ENCODE assay signal across 8 cellular contexts in genomic region chr20:3932277-3933073, GRCh38. TPM values are rescaled to one million over a fixed set of nuclear protein-coding genes. Genes with fewer than 3 reads are reported as not detected.
DNase-seq lines count a peak whose midpoint lies in the region; ATAC-seq and TF ChIP-seq lines count a peak whose summit lies in the region.

No MANE protein-coding gene starts in this region.

- H3K27ac ChIP-seq in left ventricle myocardium inferior (replicated peaks), result peak overlapping the region; percentile 81
- no peak overlapping the region for H3K27ac ChIP-seq in mammary epithelial cell (ENCODE audit: insufficient read depth, low read depth, low read length)
- H3K27ac ChIP-seq in foreskin keratinocyte, result no peak overlapping the region

- peak overlapping the region; percentile 40 for H3K4me2 ChIP-seq in mammary epithelial cell (ENCODE audit: insufficient read depth, low read depth, low read length)

- H4K20me1 ChIP-seq in mammary epithelial cell (ENCODE audit: insufficient read depth, low read length), result no peaks in the 10 kb centered on the region

- ATAC-seq in Right ventricle myocardium superior (ENCODE audit: poor library complexity), result no peak
- ATAC-seq in mucosa of descending colon, result peak; percentile 56
- no peak for ATAC-seq in foreskin keratinocyte
- no peak for ATAC-seq in HG03571 (IDR thresholded peaks at IDR 0.05; ENCODE audit: unreplicated experiment)
- ATAC-seq in HG03442 (IDR thresholded peaks at IDR 0.05; ENCODE audit: unreplicated experiment), result no peak

- H3K9me3 ChIP-seq in left ventricle myocardium inferior (replicated peaks), result no peaks in the 10 kb centered on the region
- no peaks in the 10 kb centered on the region for H3K9me3 ChIP-seq in mammary epithelial cell (replicated peaks; ENCODE audit: insufficient read depth, low read length)
- no peaks in the 10 kb centered on the region for H3K9me3 ChIP-seq in mucosa of descending colon

- H3K36me3 ChIP-seq in left ventricle myocardium inferior (no peaks in the 10 kb centered on the region), mammary epithelial cell (ENCODE audit: insufficient read depth, low read length) (peaks cover 3% of the 10 kb centered on the region), mucosa of descending colon (ENCODE audit: low read depth) (no peaks in the 10 kb centered on the region)

- DNase-seq in left ventricle myocardium inferior, result no peak
- no peak for DNase-seq in Right ventricle myocardium superior
- no peak for DNase-seq in mammary epithelial cell
- DNase-seq in mucosa of descending colon, result no peak
- no peak for DNase-seq in foreskin keratinocyte
- DNase-seq in GM10248 (ENCODE audit: extremely low spot score), result no peak

- no TSS peak for BruUV-seq in mammary epithelial cell (replicated peaks; lab: Mats Ljungman, UMichigan)

- H2AFZ ChIP-seq in mammary epithelial cell (ENCODE audit: low read depth, low read length), result no peak overlapping the region

- no peaks in the 10 kb centered on the region for H3K27me3 ChIP-seq in left ventricle myocardium inferior (ENCODE audit: low read depth)
- H3K27me3 ChIP-seq in mammary epithelial cell (ENCODE audit: insufficient read depth, low read length), result no peaks in the 10 kb centered on the region
- H3K27me3 ChIP-seq in foreskin keratinocyte, result no peaks in the 10 kb centered on the region

- CTCF ChIA-PET in mammary epithelial cell (lab: Charles Lee; ENCODE audit: low non-redundant PET) (no interaction called here), GM10248 (lab: Yijun Ruan, JAX) (interaction anchor here (2.4 kb wide), 1 partner anchor 139 kb away, joined by 7 read pairs; no protein-coding TSS in a partner anchor)

- no peaks in the 10 kb centered on the region for H3K79me2 ChIP-seq in mammary epithelial cell (ENCODE audit: insufficient read depth, low read length)

- TF ChIP-seq CTCF in left ventricle myocardium inferior (IDR thresholded peaks at IDR 0.05; ENCODE audit: borderline replicate concordance) (no peak), mammary epithelial cell (conservative IDR thresholded peaks at IDR 0.05 in 1 of 2, IDR thresholded peaks at IDR 0.05 in 1 of 2; ENCODE audit: extremely low read depth in 1 of 2, insufficient read depth in 1 of 2, low read depth in 1 of 2, low read length in 2 of 2) (no peak), mucosa of descending colon (IDR thresholded peaks at IDR 0.05) (no peak), foreskin keratinocyte (conservative IDR thresholded peaks at IDR 0.05) (no peak), GM10248 (IDR thresholded peaks at IDR 0.05; ENCODE audit: control extremely low read depth, extremely low read depth, low read depth, missing control alignments) (no peak)

- dilution Hi-C loops in mammary epithelial cell (cut with HindIII; ENCODE audit: low sequenced_read_pairs), result loop anchor here (5.0 to 10.0 kb wide), 2 partner anchors 148 to 150 kb away; partner anchors contain the start of genes CENPB and SPEF1

- POLR2A ChIA-PET in GM10248 (lab: Yijun Ruan, JAX), result interaction anchor here (0.7 kb wide), 1 partner anchor 1068 kb away, joined by 7 read pairs; no protein-coding TSS in a partner anchor

- in situ Hi-C loops in mammary epithelial cell (cut with MboI; ENCODE audit: low sequenced_read_pairs in 2 of 2), result no loop called here

- H3K4me1 ChIP-seq in left ventricle myocardium inferior, result peaks cover 82% of the 10 kb centered on the region
- H3K4me1 ChIP-seq in mammary epithelial cell (ENCODE audit: insufficient read depth, low read length), result peaks cover 3% of the 10 kb centered on the region
- H3K4me1 ChIP-seq in mucosa of descending colon (ENCODE audit: low read depth), result no peaks in the 10 kb centered on the region
- no peaks in the 10 kb centered on the region for H3K4me1 ChIP-seq in foreskin keratinocyte

- H3K4me3 ChIP-seq in left ventricle myocardium inferior (peak overlapping the region; percentile 61), mammary epithelial cell (replicated peaks in 1 of 3; ENCODE audit: insufficient read depth in 1 of 3, low read depth in 2 of 3, low read length in 3 of 3) (no peak overlapping the region), mucosa of descending colon (no peak overlapping the region)

- 80% methylated on average over 8 of the region's 10 CpGs for WGBS in mammary epithelial cell (ENCODE audit: low coverage, missing lambda C conversion rate)

- H3K9ac ChIP-seq in mammary epithelial cell (ENCODE audit: insufficient read depth, low read length), result no peak overlapping the region

- intact Hi-C loops in left ventricle myocardium inferior (cut with micrococcal nuclease), result no loop called here
- intact Hi-C loops in Right ventricle myocardium superior (cut with DNase I), result loop anchor here (5.0 to 10.0 kb wide), 2 partner anchors 40 to 132 kb away; no protein-coding TSS in a partner anchor
- intact Hi-C loops in mammary epithelial cell (cut with micrococcal nuclease), result loop anchor here (5.0 kb wide), 1 partner anchor 155 kb away; no protein-coding TSS in a partner anchor
- intact Hi-C loops in mucosa of descending colon (cut with DNase I, micrococcal nuclease), result no loop called here

RNA-seq across cellular contexts. Expression of gene PANK2, which starts 43.3 kb away (rescaled TPM):
- total RNA-seq in left ventricle myocardium inferior (16.4 TPM), Right ventricle myocardium superior (15.9 TPM), mammary epithelial cell (10 to 100 TPM; 41.0 to 45.0 TPM), mucosa of descending colon (10 to 100 TPM; 27.6 to 42.3 (median 29.6) TPM), foreskin keratinocyte (33.4 and 35.4 TPM in 2 replicates)
- polyA plus RNA-seq in mammary epithelial cell (19.8 TPM), foreskin keratinocyte (26.3 and 27.8 TPM in 2 replicates)
- 46.3 TPM for polyA minus RNA-seq in mammary epithelial cell

Comparison
In these comparisons a context has a peak if more than half of its experiments do, and no peak if none do; other contexts are left out.
1. intact Hi-C loops: an anchor here in Right ventricle myocardium superior (5.0 to 10.0 kb wide) and mammary epithelial cell (5.0 kb wide); none called in left ventricle myocardium inferior and mucosa of descending colon.